Comparison of ENCODE assay signal across 8 cellular contexts in the genomic region with DNA sequence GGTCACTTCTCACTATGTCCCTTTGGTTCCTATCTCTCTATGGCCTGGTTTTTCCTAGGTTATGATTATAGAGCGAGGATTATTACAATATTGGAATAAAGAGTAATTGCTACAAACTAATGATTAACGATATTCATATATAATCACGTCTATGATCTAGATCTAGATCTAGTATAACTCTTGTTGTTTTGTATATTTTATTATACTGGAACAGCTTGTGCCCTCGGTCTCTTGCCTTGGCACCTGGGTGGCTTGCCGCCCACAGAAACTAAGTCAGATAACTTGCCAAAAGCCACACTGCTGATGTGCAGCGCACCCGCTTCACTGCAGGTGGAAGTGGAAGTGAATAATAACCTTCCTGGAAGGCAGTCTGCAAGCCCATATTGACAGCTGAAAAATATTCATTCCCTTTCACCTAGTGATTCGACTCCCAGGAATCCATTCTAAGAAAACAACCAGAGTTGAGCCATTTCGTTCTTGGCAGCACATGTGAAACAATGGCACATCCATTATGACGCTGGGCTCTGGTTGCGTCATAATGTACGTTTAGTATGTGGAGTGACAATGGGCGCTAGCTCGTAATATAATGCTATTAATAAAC.
DNase-seq lines count a peak whose midpoint lies in the region; ATAC-seq, FAIRE-seq and TF ChIP-seq lines count a peak whose summit lies in the region.

No MANE protein-coding gene starts in this region.

- in situ Hi-C loops in ACHN (cut with HindIII; ENCODE audit: low pct_ligation_motif_present, low pct_unique_long_range_greater_than_20kb, low sequenced_read_pairs): no loop called here

- no peaks in the 10 kb centered on the region for H3K27me3 Mint-ChIP-seq in effector memory CD8-positive, alpha-beta T cell

- H3K4me1 Mint-ChIP-seq in effector memory CD8-positive, alpha-beta T cell (ENCODE audit: low read depth in 2 of 2): peaks cover 14 to 17% of the 10 kb centered on the region in 2 donors

- peaks cover 6% of the 10 kb centered on the region for H3K36me3 Mint-ChIP-seq in effector memory CD8-positive, alpha-beta T cell (ENCODE audit: insufficient read depth)

- H3K9ac ChIP-seq in mucosa of stomach (ENCODE audit: low read length): peak overlapping the region; percentile 67

- no peaks in the 10 kb centered on the region for H3K36me3 ChIP-seq in mucosa of stomach (ENCODE audit: control insufficient read depth, insufficient read depth, low read length)

- H3K27ac Mint-ChIP-seq in effector memory CD8-positive, alpha-beta T cell: peak overlapping the region; percentile 92 to 95

- no peaks in the 10 kb centered on the region for H3K9me3 Mint-ChIP-seq in effector memory CD8-positive, alpha-beta T cell

- DNase-seq in ACHN (peak; percentile 84), H54 (ENCODE audit: insufficient read length, low spot score) (no peak), RPMI8226 (peak; percentile 55)
- no peak for DNase-seq in effector memory CD8-positive, alpha-beta T cell

- H3K27me3 ChIP-seq in mucosa of stomach (ENCODE audit: control insufficient read depth, insufficient read depth, low read length): no peaks in the 10 kb centered on the region

- no peak for TF ChIP-seq POLR2A in H54 (IDR thresholded peaks at IDR 0.05; ENCODE audit: low read depth, low read length)

- FAIRE-seq in H54 (lab: Jason Lieb, UNC): peak; percentile 20

- H3K4me1 ChIP-seq in mucosa of stomach (ENCODE audit: control insufficient read depth, insufficient read depth, low read length): peaks cover 13% of the 10 kb centered on the region

- H3K4me3 Mint-ChIP-seq in effector memory CD8-positive, alpha-beta T cell: peak overlapping the region; percentile 89 to 92

- no peaks in the 10 kb centered on the region for H3K9me3 ChIP-seq in mucosa of stomach (ENCODE audit: control insufficient read depth, low read length)

- peak overlapping the region; percentile 74 for H3K4me3 ChIP-seq in mucosa of stomach (ENCODE audit: low read length)

- ATAC-seq in effector memory CD8-positive, alpha-beta T cell (replicated peaks): no peak
- ATAC-seq in GM18909 (IDR thresholded peaks at IDR 0.05; ENCODE audit: poor library complexity, unreplicated experiment) (no peak), HG03280 (IDR thresholded peaks at IDR 0.05; ENCODE audit: unreplicated experiment) (no peak), HG02938 (IDR thresholded peaks at IDR 0.05; ENCODE audit: unreplicated experiment) (no peak)

Comparison
In these comparisons a context has a peak if more than half of its experiments do, and no peak if none do; other contexts are left out.
1. DNase-seq: peak in ACHN (single experiment) and RPMI8226 (single experiment); none in H54 (single experiment) and effector memory CD8-positive, alpha-beta T cell (0 of 3).